ENCODE assay signal across 2 cellular contexts in genomic region chr5:173972844-173973613, GRCh38.
A peak's percentile ranks its signal among the peaks of the same experiment; 100 is the strongest.
TF ChIP-seq lines count a peak whose summit lies in the region.

No MANE protein-coding gene starts in this region.

TF ChIP-seq in HEK293T, 16 proteins besides CTCF, POLR2A, EP300 and RAD21 (continued from another document):
- TF ChIP-seq PKNOX1 (IDR thresholded peaks at IDR 0.05): no peak

TF ChIP-seq in GM12878, 131 proteins besides CTCF, POLR2A, EP300 and RAD21 (continued from another document and continues in another):
- TF ChIP-seq BCLAF1 (IDR thresholded peaks at IDR 0.05) (no peak), RCOR1 (conservative IDR thresholded peaks at IDR 0.05; ENCODE audit: low read depth, low read length) (no peak), USF1 (IDR thresholded peaks at IDR 0.05; ENCODE audit: borderline replicate concordance, extremely low read length, insufficient read depth, low read depth, low read length) (no peak), ETV6 (conservative IDR thresholded peaks at IDR 0.05 in 1 of 2, IDR thresholded peaks at IDR 0.05 in 1 of 2; ENCODE audit: borderline replicate concordance in 1 of 2, low read depth in 1 of 2) (0 out of 4 replicates have a peak, but pooled peaks of 1 of the 2 experiments have one; percentile 7), SUZ12 (IDR thresholded peaks at IDR 0.05; ENCODE audit: unreplicated experiment) (no peak), ZNF622 (IDR thresholded peaks at IDR 0.05) (no peak), ZBTB11 (CRISPR knock-in tag; IDR thresholded peaks at IDR 0.05) (no peak), CHD2 (IDR thresholded peaks at IDR 0.05; ENCODE audit: borderline replicate concordance, low read depth, low read length) (no peak), SMC3 (IDR thresholded peaks at IDR 0.05; ENCODE audit: borderline replicate concordance, low read length) (peak; percentile 97), POLR2AphosphoS2 (IDR thresholded peaks at IDR 0.05; ENCODE audit: low read depth, low read length) (no peak), TBL1XR1 (IDR thresholded peaks at IDR 0.05; ENCODE audit: low read depth, low read length) (no peak), NR2C1 (IDR thresholded peaks at IDR 0.05) (no peak), PRDM15 (CRISPR knock-in tag; IDR thresholded peaks at IDR 0.05) (no peak), KAT2A (conservative IDR thresholded peaks at IDR 0.05; ENCODE audit: control insufficient read depth, low read depth, low read length) (no peak), EED (IDR thresholded peaks at IDR 0.05; ENCODE audit: low read depth) (0 out of 2 replicates have a peak, but pooled peaks have one; percentile 0), IKZF1 (conservative IDR thresholded peaks at IDR 0.05) (peak; percentile 44), REST (IDR thresholded peaks at IDR 0.05; ENCODE audit: low read depth, low read length) (no peak), WRNIP1 (IDR thresholded peaks at IDR 0.05; ENCODE audit: borderline replicate concordance, low read depth, low read length) (no peak), IRF5 (IDR thresholded peaks at IDR 0.05; ENCODE audit: borderline replicate concordance) (no peak), ZNF217 (IDR thresholded peaks at IDR 0.05) (no peak), SKIL (IDR thresholded peaks at IDR 0.05; ENCODE audit: low read depth, poor library complexity, severe bottlenecking) (no peak), NR2C2 (IDR thresholded peaks at IDR 0.05; ENCODE audit: borderline replicate concordance, control insufficient read depth, insufficient read length, low read depth) (no peak), IKZF2 (IDR thresholded peaks at IDR 0.05) (peak in 1 of 2 experiments; percentile 40; a peak in 1 of 4 replicates), ZBTB40 (IDR thresholded peaks at IDR 0.05; ENCODE audit: borderline replicate concordance) (no peak), HSF1 (IDR thresholded peaks at IDR 0.05; ENCODE audit: low read depth, low read length) (no peak; the same call in 1 of the 2 replicates), RUNX3 (IDR thresholded peaks at IDR 0.05; ENCODE audit: low read length) (no peak), ZNF24 (IDR thresholded peaks at IDR 0.05) (no peak), NBN (IDR thresholded peaks at IDR 0.05) (peak; percentile 17; the same call in 1 of the 2 replicates), LARP7 (IDR thresholded peaks at IDR 0.05) (no peak), HCFC1 (IDR thresholded peaks at IDR 0.05; ENCODE audit: low read length) (peak; percentile 20; the same call in 1 of the 2 replicates)
